ENCODE assay signal across 9 cellular contexts in genomic region chr13:44231786-44232516, GRCh38.
DNase-seq lines count a peak whose midpoint lies in the region; ATAC-seq and TF ChIP-seq lines count a peak whose summit lies in the region.
"Had no signal": no experiment of that assay in that cellular context is flagged by ENCODE, and none has a peak within 500 bp of the region (broad histone marks: within the 10 kb centered on the region; RNA-seq: fewer than 3 reads in every experiment).

No MANE protein-coding gene starts in this region.

- CTCF ChIA-PET in activated CD8-positive, alpha-beta memory T cell treated with anti-CD3 and anti-CD28 coated beads, Interleukin-2, amount 10 ng/mL, durations not matched to agents 7 days and 5 days (lab: Charles Lee), result no interaction called here

- no peaks in the 10 kb centered on the region for H3K9me3 Mint-ChIP-seq in effector memory CD8-positive, alpha-beta T cell
- peaks cover 2% of the 10 kb centered on the region for H3K9me3 Mint-ChIP-seq in glutamatergic neuron (ENCODE audit: unreplicated experiment)
- H3K9me3 Mint-ChIP-seq in activated CD8-positive, alpha-beta memory T cell treated with anti-CD3 and anti-CD28 coated beads, Interleukin-2, amount 10 ng/mL, durations not matched to agents 7 days and 5 days (ENCODE audit: low read depth), result no peaks in the 10 kb centered on the region
- H3K9me3 Mint-ChIP-seq: activated T-cell treated with anti-CD3 and anti-CD28 coated beads, Interleukin-2, amount 50 U/mL, for 72 hours had no signal

- in situ Hi-C loops in ACHN (cut with HindIII; ENCODE audit: low pct_ligation_motif_present, low pct_unique_long_range_greater_than_20kb, low sequenced_read_pairs), result no loop called here

- peak; percentile 91 to 97 for ATAC-seq in lower lobe of right lung
- no peak for ATAC-seq in effector memory CD8-positive, alpha-beta T cell (replicated peaks)
- ATAC-seq in activated CD8-positive, alpha-beta memory T cell treated with anti-CD3 and anti-CD28 coated beads, Interleukin-2, amount 10 ng/mL, durations not matched to agents 7 days and 5 days, result no peak

- H3K27ac ChIP-seq in breast epithelium (peak overlapping the region; percentile 77 to 81), lower lobe of right lung (peak overlapping the region; percentile 39)

- H3K36me3 ChIP-seq in breast epithelium (no peaks in the 10 kb centered on the region), lower lobe of right lung (no peaks in the 10 kb centered on the region)

- H3K36me3 Mint-ChIP-seq in effector memory CD8-positive, alpha-beta T cell (ENCODE audit: insufficient read depth), result no peaks in the 10 kb centered on the region
- H3K36me3 Mint-ChIP-seq in glutamatergic neuron (ENCODE audit: unreplicated experiment), result no peaks in the 10 kb centered on the region
- H3K36me3 Mint-ChIP-seq in activated CD8-positive, alpha-beta memory T cell treated with anti-CD3 and anti-CD28 coated beads, Interleukin-2, amount 10 ng/mL, durations not matched to agents 7 days and 5 days, result no peaks in the 10 kb centered on the region

- peak; percentile 92 for DNase-seq in ACHN
- DNase-seq in HT1080 (ENCODE audit: low read depth), result peak; percentile 78
- DNase-seq in breast epithelium (ENCODE audit: low spot score in 2 of 2), result peak; percentile 83 to 90
- peak; percentile 87 for DNase-seq in lower lobe of right lung
- no peak for DNase-seq in effector memory CD8-positive, alpha-beta T cell
- no peak for DNase-seq in glutamatergic neuron
- DNase-seq in activated effector memory CD4-positive, alpha-beta T cell treated with Interleukin-2 at 50 U/mL for 16 hours, result no peak
- no peak for DNase-seq in activated CD8-positive, alpha-beta memory T cell treated with anti-CD3 and anti-CD28 coated beads, Interleukin-2, amount 10 ng/mL, durations not matched to agents 7 days and 5 days

- intact Hi-C loops in breast epithelium (cut with DNase I; ENCODE audit: low total_unique reads), result no loop called here
- intact Hi-C loops in lower lobe of right lung (cut with DNase I), result loop anchor here (10.0 kb wide), 1 partner anchor 203 kb away; no protein-coding TSS in a partner anchor

- TF ChIP-seq POLR2A in breast epithelium (IDR thresholded peaks at IDR 0.05), result no peak

- H3K9me3 ChIP-seq in breast epithelium (no peaks in the 10 kb centered on the region), lower lobe of right lung (no peaks in the 10 kb centered on the region)

- H3K4me3 ChIP-seq in breast epithelium (no peak overlapping the region), lower lobe of right lung (no peak overlapping the region)

- no peak overlapping the region for H3K27ac Mint-ChIP-seq in effector memory CD8-positive, alpha-beta T cell
- no peak overlapping the region for H3K27ac Mint-ChIP-seq in glutamatergic neuron (ENCODE audit: unreplicated experiment)
- H3K27ac Mint-ChIP-seq in activated CD8-positive, alpha-beta memory T cell treated with anti-CD3 and anti-CD28 coated beads, Interleukin-2, amount 10 ng/mL, durations not matched to agents 7 days and 5 days, result no peak overlapping the region
- H3K27ac Mint-ChIP-seq: activated T-cell treated with anti-CD3 and anti-CD28 coated beads, Interleukin-2, amount 50 U/mL, for 72 hours had no signal

- H3K4me1 Mint-ChIP-seq in effector memory CD8-positive, alpha-beta T cell (ENCODE audit: low read depth in 2 of 2), result no peaks in the 10 kb centered on the region
- H3K4me1 Mint-ChIP-seq in glutamatergic neuron (ENCODE audit: low read depth, unreplicated experiment), result no peaks in the 10 kb centered on the region
- H3K4me1 Mint-ChIP-seq in activated CD8-positive, alpha-beta memory T cell treated with anti-CD3 and anti-CD28 coated beads, Interleukin-2, amount 10 ng/mL, durations not matched to agents 7 days and 5 days, result peaks cover 3% of the 10 kb centered on the region

- peaks cover 0 to 3% of the 10 kb centered on the region in 2 donors for H3K4me1 ChIP-seq in breast epithelium
- peaks cover 36% of the 10 kb centered on the region for H3K4me1 ChIP-seq in lower lobe of right lung

- H3K27me3 Mint-ChIP-seq in effector memory CD8-positive, alpha-beta T cell, result peaks cover 7 to 22% of the 10 kb centered on the region in 2 donors
- no peaks in the 10 kb centered on the region for H3K27me3 Mint-ChIP-seq in glutamatergic neuron (ENCODE audit: unreplicated experiment)
- peaks cover 54% of the 10 kb centered on the region for H3K27me3 Mint-ChIP-seq in activated CD8-positive, alpha-beta memory T cell treated with anti-CD3 and anti-CD28 coated beads, Interleukin-2, amount 10 ng/mL, durations not matched to agents 7 days and 5 days

- no peak overlapping the region for H3K4me3 Mint-ChIP-seq in effector memory CD8-positive, alpha-beta T cell
- H3K4me3 Mint-ChIP-seq in glutamatergic neuron (ENCODE audit: unreplicated experiment), result no peak overlapping the region
- H3K4me3 Mint-ChIP-seq in activated CD8-positive, alpha-beta memory T cell treated with anti-CD3 and anti-CD28 coated beads, Interleukin-2, amount 10 ng/mL, durations not matched to agents 7 days and 5 days, result no peak overlapping the region

- H3K27me3 ChIP-seq in breast epithelium, result no peaks in the 10 kb centered on the region
- H3K27me3 ChIP-seq in lower lobe of right lung (ENCODE audit: low read depth), result no peaks in the 10 kb centered on the region

- no peak for TF ChIP-seq CTCF in breast epithelium (IDR thresholded peaks at IDR 0.05)
- no peak for TF ChIP-seq CTCF in lower lobe of right lung (IDR thresholded peaks at IDR 0.05)
- TF ChIP-seq CTCF in glutamatergic neuron (IDR thresholded peaks at IDR 0.05; ENCODE audit: partially characterized antibody, unreplicated experiment), result no peak

Comparison
In these comparisons a context has a peak if more than half of its experiments do, and no peak if none do; other contexts are left out.
1. DNase-seq: peak in ACHN (single experiment), HT1080 (single experiment), breast epithelium (2 of 2) and lower lobe of right lung (single experiment); none in effector memory CD8-positive, alpha-beta T cell (0 of 3), glutamatergic neuron (single experiment), activated effector memory CD4-positive, alpha-beta T cell treated with Interleukin-2 at 50 U/mL for 16 hours (single experiment) and activated CD8-positive, alpha-beta memory T cell treated with anti-CD3 and anti-CD28 coated beads, Interleukin-2, amount 10 ng/mL, durations not matched to agents 7 days and 5 days (single experiment).
2. ATAC-seq: peak in lower lobe of right lung (2 of 2); none in effector memory CD8-positive, alpha-beta T cell (single experiment) and activated CD8-positive, alpha-beta memory T cell treated with anti-CD3 and anti-CD28 coated beads, Interleukin-2, amount 10 ng/mL, durations not matched to agents 7 days and 5 days (single experiment).